In genomic region chr9:120918931-120919638, GRCh38 we compare ENCODE assay signal across 9 cellular contexts. TPM values are rescaled to one million over a fixed set of nuclear protein-coding genes. Genes with fewer than 3 reads are reported as not detected.
DNase-seq lines count a peak whose midpoint lies in the region; ATAC-seq and TF ChIP-seq lines count a peak whose summit lies in the region.
"Had no signal": no experiment of that assay in that cellular context is flagged by ENCODE, and none has a peak within 500 bp of the region (broad histone marks: within the 10 kb centered on the region; RNA-seq: fewer than 3 reads in every experiment).

No MANE protein-coding gene starts in this region.

- peak overlapping the region; percentile 98 for H3K27ac Mint-ChIP-seq in CD8-positive, alpha-beta T cell
- H3K27ac Mint-ChIP-seq in T-helper 17 cell, result peak overlapping the region; percentile 100

- no peaks in the 10 kb centered on the region for H3K27me3 ChIP-seq in CD8-positive, alpha-beta T cell (ENCODE audit: insufficient read depth, low read length)
- no peaks in the 10 kb centered on the region for H3K27me3 ChIP-seq in esophagus (ENCODE audit: control insufficient read depth in 1 of 2, insufficient read depth in 2 of 2, low read length in 2 of 2)
- H3K27me3 ChIP-seq in neuronal stem cell (ENCODE audit: control insufficient read depth in 3 of 3, insufficient read depth in 3 of 3, low read depth in 1 of 3, low read length in 3 of 3), result no peaks in the 10 kb centered on the region

- no peak overlapping the region for H3K4ac ChIP-seq in neuronal stem cell (ENCODE audit: low read length)

- intact Hi-C loops in CD8-positive, alpha-beta T cell (cut with DNase I, micrococcal nuclease), result no loop called here

- peak overlapping the region; percentile 86 for H3K14ac ChIP-seq in neuronal stem cell (ENCODE audit: low read length)

- POLR2A ChIA-PET in CD8-positive, alpha-beta T cell (lab: Charles Lee), result interaction anchor here (1.0 to 38.7 kb wide), 4 partner anchors 3 to 50 kb away, joined by 4 to 1009 read pairs (median 509); partner anchors contain the start of gene TRAF1

- H3K23ac ChIP-seq in neuronal stem cell (ENCODE audit: low read depth, low read length, poor library complexity), result peak overlapping the region; percentile 31

- no peak for TF ChIP-seq CTCF in CD8-positive, alpha-beta T cell (IDR thresholded peaks at IDR 0.05)

- peak overlapping the region; percentile 91 for H3K4me3 Mint-ChIP-seq in CD8-positive, alpha-beta T cell
- peak overlapping the region; percentile 98 for H3K4me3 Mint-ChIP-seq in T-helper 17 cell

- no peak overlapping the region for H2BK15ac ChIP-seq in neuronal stem cell (ENCODE audit: low read length)

- 72% methylated on average over 15 of the region's 15 CpGs for WGBS in esophagus, 2 donors
- no CpG with 5 or more reads among the region's 15 CpGs for WGBS in neuronal stem cell (ENCODE audit: extremely low coverage in 2 of 2, insufficient read length in 2 of 2, insufficient replicate concordance in 1 of 2), 2 donors

- no peak overlapping the region for H2AK5ac ChIP-seq in neuronal stem cell (ENCODE audit: low read depth, low read length)

- no peak for ATAC-seq in CD8-positive, alpha-beta T cell
- no peak for ATAC-seq in T-helper 17 cell
- ATAC-seq in HG02678 (IDR thresholded peaks at IDR 0.05; ENCODE audit: unreplicated experiment), result no peak

- H3K4me3 ChIP-seq in CD8-positive, alpha-beta T cell (ENCODE audit: low read depth, low read length), result no peak overlapping the region
- no peak overlapping the region for H3K4me3 ChIP-seq in esophagus (ENCODE audit: low read depth in 1 of 2, low read length in 2 of 2)
- H3K4me3 ChIP-seq in neuronal stem cell (ENCODE audit: low read length in 2 of 2), result no peak overlapping the region

- no peak for DNase-seq in CD8-positive, alpha-beta T cell
- DNase-seq in T-helper 17 cell (no peak), neuronal stem cell (ENCODE audit: low spot score) (no peak), NCI-H774 (lab: John Stamatoyannopoulos, UW) (no peak), ACHN (no peak), NK-92 (lab: John Stamatoyannopoulos, UW; ENCODE audit: unreplicated experiment) (no peak)
- DNase-seq: stimulated activated CD4-positive, alpha-beta T cell treated with anti-CD3 and anti-CD28 coated beads, Interleukin-12 subunit alpha, Interleukin-12 subunit beta, amount 100 ng/mL, for 4 hours had no signal

- no peak overlapping the region for H4K8ac ChIP-seq in neuronal stem cell (ENCODE audit: low read depth, low read length)

- no peaks in the 10 kb centered on the region for H3K79me1 ChIP-seq in neuronal stem cell (ENCODE audit: low read depth, low read length)

- in situ Hi-C loops in ACHN (cut with HindIII; ENCODE audit: low pct_ligation_motif_present, low pct_unique_long_range_greater_than_20kb, low sequenced_read_pairs), result no loop called here

- no peak overlapping the region for H2BK120ac ChIP-seq in neuronal stem cell (ENCODE audit: low read depth, low read length)

- H3K4me1 Mint-ChIP-seq in CD8-positive, alpha-beta T cell (ENCODE audit: low read depth), result peaks cover 92% of the 10 kb centered on the region
- H3K4me1 Mint-ChIP-seq in T-helper 17 cell, result peaks cover 63% of the 10 kb centered on the region

- H3K9me3 Mint-ChIP-seq in CD8-positive, alpha-beta T cell, result no peaks in the 10 kb centered on the region

- H2BK5ac ChIP-seq in neuronal stem cell (ENCODE audit: low read length), result peak overlapping the region; percentile 59

- H2BK12ac ChIP-seq in neuronal stem cell (ENCODE audit: low read length), result no peak overlapping the region

- H3K9ac ChIP-seq in neuronal stem cell (ENCODE audit: low read depth, low read length, poor library complexity), result peak overlapping the region; percentile 56

- CTCF ChIA-PET in CD8-positive, alpha-beta T cell (lab: Charles Lee), result interaction anchor here (1.3 to 3.9 kb wide), 6 partner anchors 10 to 50 kb away, joined by 3 to 12 read pairs (median 4); no protein-coding TSS in a partner anchor

- H3K27me3 Mint-ChIP-seq in CD8-positive, alpha-beta T cell (ENCODE audit: low read depth), result no peaks in the 10 kb centered on the region
- no peaks in the 10 kb centered on the region for H3K27me3 Mint-ChIP-seq in T-helper 17 cell

- no peak overlapping the region for H3K4me2 ChIP-seq in neuronal stem cell (ENCODE audit: insufficient read depth, low read length, poor library complexity, severe bottlenecking)

- peak overlapping the region; percentile 82 for H2AFZ ChIP-seq in neuronal stem cell (ENCODE audit: low read length)

- no peaks in the 10 kb centered on the region for H3K9me3 ChIP-seq in CD8-positive, alpha-beta T cell (ENCODE audit: low read length)
- H3K9me3 ChIP-seq in T-helper 17 cell (ENCODE audit: control insufficient read depth, low read length, poor library complexity, severe bottlenecking) (peaks cover 9% of the 10 kb centered on the region), esophagus (ENCODE audit: control insufficient read depth in 2 of 2, insufficient read depth in 1 of 2, low read depth in 1 of 2, low read length in 1 of 2) (no peaks in the 10 kb centered on the region), neuronal stem cell (replicated peaks in 1 of 2; ENCODE audit: control insufficient read depth in 2 of 2, insufficient read depth in 1 of 2, low read depth in 1 of 2, low read length in 2 of 2) (no peaks in the 10 kb centered on the region)

- H3K18ac ChIP-seq in neuronal stem cell (ENCODE audit: low read length), result peak overlapping the region; percentile 41

- H3K27ac ChIP-seq in CD8-positive, alpha-beta T cell (ENCODE audit: low read depth, low read length), result peak overlapping the region; percentile 35
- H3K27ac ChIP-seq in esophagus (ENCODE audit: low read depth in 2 of 2, low read length in 1 of 2), result peak overlapping the region; percentile 82
- no peak overlapping the region for H3K27ac ChIP-seq in neuronal stem cell (replicated peaks; ENCODE audit: low read length)

- H3K36me3 ChIP-seq in CD8-positive, alpha-beta T cell (ENCODE audit: insufficient read depth, low read length), result peaks cover 29% of the 10 kb centered on the region
- no peaks in the 10 kb centered on the region for H3K36me3 ChIP-seq in esophagus (ENCODE audit: control insufficient read depth in 2 of 2, insufficient read depth in 2 of 2, low read length in 1 of 2)
- H3K36me3 ChIP-seq in neuronal stem cell (replicated peaks in 1 of 2; ENCODE audit: control insufficient read depth in 2 of 2, insufficient read depth in 2 of 2, low read length in 2 of 2), result no peaks in the 10 kb centered on the region

- H4K91ac ChIP-seq in neuronal stem cell (ENCODE audit: low read depth, low read length, poor library complexity), result no peak overlapping the region

- H3K36me3 Mint-ChIP-seq in CD8-positive, alpha-beta T cell, result peaks cover 84% of the 10 kb centered on the region
- H3K36me3 Mint-ChIP-seq in T-helper 17 cell (ENCODE audit: low read depth), result peaks cover 11% of the 10 kb centered on the region

- peaks cover 98% of the 10 kb centered on the region for H3K4me1 ChIP-seq in CD8-positive, alpha-beta T cell (ENCODE audit: insufficient read depth, low read length)
- peaks cover 0 to 3% of the 10 kb centered on the region in 2 donors for H3K4me1 ChIP-seq in esophagus (ENCODE audit: control insufficient read depth in 2 of 2, insufficient read depth in 2 of 2, low read length in 1 of 2)
- H3K4me1 ChIP-seq in neuronal stem cell (ENCODE audit: control insufficient read depth in 2 of 2, insufficient read depth in 1 of 2, low read depth in 1 of 2, low read length in 2 of 2), result peaks cover 12 to 21% of the 10 kb centered on the region in 2 donors

RNA-seq across cellular contexts. Expression of gene TRAF1, which starts 7.5 kb away (rescaled TPM):
- 10 to 100 TPM; 61.2 to 61.7 TPM for total RNA-seq in CD8-positive, alpha-beta T cell
- total RNA-seq in T-helper 17 cell, result 100 to 1,000 TPM; 103 to 118 TPM
- polyA plus RNA-seq in esophagus, result 1 to 10 TPM; 2.7 to 6.1 TPM
- 2.0 TPM for polyA plus RNA-seq in neuronal stem cell (2013, experiment 1 of 2)
- 2.0 TPM for polyA plus RNA-seq in neuronal stem cell (2013, experiment 2 of 2)

RNA-seq across cellular contexts. Expression of gene PHF19, which starts 42.1 kb away (rescaled TPM):
- total RNA-seq in CD8-positive, alpha-beta T cell, result 10 to 100 TPM; 47.3 to 48.5 TPM
- total RNA-seq in T-helper 17 cell, result 10 to 100 TPM; 69.9 to 96.9 TPM
- 10 to 100 TPM; 22.3 to 28.8 TPM for polyA plus RNA-seq in esophagus
- 24.6 TPM for polyA plus RNA-seq in neuronal stem cell (2013, experiment 1 of 2)
- 23.4 TPM for polyA plus RNA-seq in neuronal stem cell (2013, experiment 2 of 2)
